In genomic region chr2:98769784-98770183, GRCh38 we compare ENCODE assay signal across 9 cellular contexts. TPM values are rescaled to one million over a fixed set of nuclear protein-coding genes. Genes with fewer than 3 reads are reported as not detected.
A peak's percentile ranks its signal among the peaks of the same experiment; 100 is the strongest.
DNase-seq lines count a peak whose midpoint lies in the region; ATAC-seq and TF ChIP-seq lines count a peak whose summit lies in the region.
"Had no signal": no experiment of that assay in that cellular context is flagged by ENCODE, and none has a peak within 500 bp of the region (broad histone marks: within the 10 kb centered on the region; RNA-seq: fewer than 3 reads in every experiment).

No MANE protein-coding gene starts in this region.

- H3K27ac Mint-ChIP-seq in Calu3 (ENCODE audit: unreplicated experiment): peak overlapping the region; percentile 77
- peak overlapping the region; percentile 97 for H3K27ac Mint-ChIP-seq in activated CD4-positive, alpha-beta T cell treated with anti-CD3 and anti-CD28 coated beads, Interleukin-2, amount 10 ng/mL, durations not matched to agents 7 days and 5 days

- H3K4me1 Mint-ChIP-seq in Calu3 (ENCODE audit: low read depth, unreplicated experiment): peaks cover 54% of the 10 kb centered on the region
- peaks cover 83% of the 10 kb centered on the region for H3K4me1 Mint-ChIP-seq in activated CD4-positive, alpha-beta T cell treated with anti-CD3 and anti-CD28 coated beads, Interleukin-2, amount 10 ng/mL, durations not matched to agents 7 days and 5 days

- H3K36me3 Mint-ChIP-seq in Calu3 (ENCODE audit: insufficient read depth, unreplicated experiment): no peaks in the 10 kb centered on the region
- peaks cover 32% of the 10 kb centered on the region for H3K36me3 Mint-ChIP-seq in activated CD4-positive, alpha-beta T cell treated with anti-CD3 and anti-CD28 coated beads, Interleukin-2, amount 10 ng/mL, durations not matched to agents 7 days and 5 days (ENCODE audit: low read depth)

- BruUV-seq in Calu3 (replicated peaks; lab: Mats Ljungman, UMichigan): no TSS peak

- CTCF ChIA-PET in Calu3 (lab: Charles Lee): no interaction called here
- CTCF ChIA-PET in activated CD4-positive, alpha-beta T cell treated with anti-CD3 and anti-CD28 coated beads, Interleukin-2, amount 10 ng/mL, durations not matched to agents 7 days and 5 days (lab: Charles Lee): interaction anchor here (1.2 to 1.8 kb wide), 2 partner anchors 14 to 33 kb away, joined by 3 to 5 read pairs; no protein-coding TSS in a partner anchor

- POLR2A ChIA-PET in activated CD4-positive, alpha-beta T cell treated with anti-CD3 and anti-CD28 coated beads, Interleukin-2, amount 10 ng/mL, durations not matched to agents 7 days and 5 days (lab: Charles Lee): interaction anchor here (0.9 kb wide), 2 partner anchors 8 to 12 kb away, joined by 3 read pairs; no protein-coding TSS in a partner anchor

- no peak for TF ChIP-seq CTCF in Calu3 (IDR thresholded peaks at IDR 0.05; ENCODE audit: unreplicated experiment)

- peak overlapping the region; percentile 13 for H3K4me3 Mint-ChIP-seq in Calu3 (ENCODE audit: low read depth, unreplicated experiment)
- H3K4me3 Mint-ChIP-seq in activated CD4-positive, alpha-beta T cell treated with anti-CD3 and anti-CD28 coated beads, Interleukin-2, amount 10 ng/mL, durations not matched to agents 7 days and 5 days: peak overlapping the region; percentile 91

- no peak for ATAC-seq in HG02981 (IDR thresholded peaks at IDR 0.05; ENCODE audit: unreplicated experiment)
- ATAC-seq in HG02642 (IDR thresholded peaks at IDR 0.05; ENCODE audit: poor library complexity, unreplicated experiment): no peak

- H3K9me3 Mint-ChIP-seq in Calu3 (ENCODE audit: low read depth, unreplicated experiment): no peaks in the 10 kb centered on the region
- H3K9me3 Mint-ChIP-seq in activated CD4-positive, alpha-beta T cell treated with anti-CD3 and anti-CD28 coated beads, Interleukin-2, amount 10 ng/mL, durations not matched to agents 7 days and 5 days: no peaks in the 10 kb centered on the region

- intact Hi-C loops in Calu3 (cut with micrococcal nuclease; ENCODE audit: unreplicated experiment): no loop called here

- DNase-seq in Calu3 (peak; percentile 27), NCI-H2029 treated with DMSO at 0.1 percent for 48 hours (lab: John Stamatoyannopoulos, UW) (peak; percentile 94), left kidney (ENCODE audit: low read depth, low spot score) (peak; percentile 43), SKM-1 treated with dmso at 0.1 percent for 144 hours (lab: John Stamatoyannopoulos, UW; ENCODE audit: unreplicated experiment) (no peak), NCI-H226 (no peak)
- no peak for DNase-seq in activated CD4-positive, alpha-beta T cell treated with anti-CD3 and anti-CD28 coated beads, Interleukin-2, amount 10 ng/mL, durations not matched to agents 7 days and 5 days
- DNase-seq: EL had no signal

- H3K27me3 Mint-ChIP-seq in Calu3 (ENCODE audit: unreplicated experiment): peaks cover 21% of the 10 kb centered on the region
- no peaks in the 10 kb centered on the region for H3K27me3 Mint-ChIP-seq in activated CD4-positive, alpha-beta T cell treated with anti-CD3 and anti-CD28 coated beads, Interleukin-2, amount 10 ng/mL, durations not matched to agents 7 days and 5 days

RNA-seq across cellular contexts. Expression of gene MGAT4A, which starts 38.9 kb away (rescaled TPM):
- total RNA-seq in Calu3 (2022): 21.8 and 23.0 TPM in 2 replicates
- total RNA-seq in activated CD4-positive, alpha-beta T cell treated with anti-CD3 and anti-CD28 coated beads, Interleukin-2, amount 10 ng/mL, durations not matched to agents 7 days and 5 days: 100 to 1,000 TPM in 1 of 2 experiments, 10 to 100 TPM in 1; 93.9 to 109 TPM

Comparison
In these comparisons a context has a peak if more than half of its experiments do, and no peak if none do; other contexts are left out.
1. DNase-seq: peak in Calu3 (single experiment), NCI-H2029 treated with DMSO at 0.1 percent for 48 hours (single experiment) and left kidney (single experiment); none in activated CD4-positive, alpha-beta T cell treated with anti-CD3 and anti-CD28 coated beads, Interleukin-2, amount 10 ng/mL, durations not matched to agents 7 days and 5 days (single experiment), SKM-1 treated with dmso at 0.1 percent for 144 hours (single experiment) and NCI-H226 (single experiment).